1 cellular context compared by ENCODE assay signal in genomic region chr16:8859913-8860881, GRCh38.
A peak's percentile ranks its signal among the peaks of the same experiment; 100 is the strongest.
TF ChIP-seq lines count a peak whose summit lies in the region.

No MANE protein-coding gene starts in this region.

TF ChIP-seq in HepG2, 621 proteins besides CTCF, POLR2A, EP300 and RAD21 (continued from another document and continues in another):
- TF ChIP-seq ARID4A (CRISPR knock-in tag; IDR thresholded peaks at IDR 0.05; ENCODE audit: borderline replicate concordance) (peak; percentile 95), ZNF572 (CRISPR knock-in tag; IDR thresholded peaks at IDR 0.05) (no peak), ZNF644 (CRISPR knock-in tag; IDR thresholded peaks at IDR 0.05; ENCODE audit: low read depth) (no peak), ZNF691 (CRISPR knock-in tag; IDR thresholded peaks at IDR 0.05; ENCODE audit: borderline replicate concordance, low read depth) (no peak), EED (CRISPR knock-in tag; IDR thresholded peaks at IDR 0.05) (no peak), CBX1 (IDR thresholded peaks at IDR 0.05; ENCODE audit: low read depth) (peak; percentile 73), ISX (CRISPR knock-in tag; conservative IDR thresholded peaks at IDR 0.05) (no peak), POGZ (CRISPR knock-in tag; IDR thresholded peaks at IDR 0.05) (peak; percentile 47; the same call in 1 of the 2 replicates), MEIS1 (CRISPR knock-in tag; IDR thresholded peaks at IDR 0.05; ENCODE audit: borderline replicate concordance) (0 out of 2 replicates have a peak, but pooled peaks have one; percentile 30), ZFX (CRISPR knock-in tag; IDR thresholded peaks at IDR 0.05; ENCODE audit: low read depth) (peak; percentile 65), SOX13 (IDR thresholded peaks at IDR 0.05) (peak; percentile 62), SOX13 (CRISPR knock-in tag; conservative IDR thresholded peaks at IDR 0.05 in 1 of 2, IDR thresholded peaks at IDR 0.05 in 1 of 2) (peak; percentile 61 to 87; a peak in 2 of 4 replicates), NRL (CRISPR knock-in tag; IDR thresholded peaks at IDR 0.05; ENCODE audit: borderline replicate concordance) (no peak), ZNF607 (CRISPR knock-in tag; IDR thresholded peaks at IDR 0.05; ENCODE audit: borderline replicate concordance) (no peak; the same call in 1 of the 2 replicates), GPBP1L1 (CRISPR knock-in tag; IDR thresholded peaks at IDR 0.05) (no peak), MBNL3 (CRISPR knock-in tag; conservative IDR thresholded peaks at IDR 0.05) (no peak), ZNF772 (CRISPR knock-in tag; IDR thresholded peaks at IDR 0.05) (0 out of 2 replicates have a peak, but pooled peaks have one; percentile 55), FOXK2 (IDR thresholded peaks at IDR 0.05) (no peak), NR0B2 (CRISPR knock-in tag; IDR thresholded peaks at IDR 0.05) (peak; percentile 67; the same call in 1 of the 2 replicates), ZNF605 (CRISPR knock-in tag; IDR thresholded peaks at IDR 0.05) (peak; percentile 77; the same call in 1 of the 2 replicates), IKZF4 (CRISPR knock-in tag; IDR thresholded peaks at IDR 0.05; ENCODE audit: borderline replicate concordance, low read depth, not compliant biosample characterization) (peak; percentile 81), ZNF530 (CRISPR knock-in tag; IDR thresholded peaks at IDR 0.05; ENCODE audit: low read depth) (no peak), MXD4 (CRISPR knock-in tag; IDR thresholded peaks at IDR 0.05) (peak; percentile 78), TIGD3 (CRISPR knock-in tag; IDR thresholded peaks at IDR 0.05; ENCODE audit: borderline replicate concordance) (no peak; the same call in 1 of the 2 replicates), ZNF747 (CRISPR knock-in tag; IDR thresholded peaks at IDR 0.05; ENCODE audit: borderline replicate concordance) (0 out of 2 replicates have a peak, but pooled peaks have one; percentile 66), RXRB (CRISPR knock-in tag; IDR thresholded peaks at IDR 0.05; ENCODE audit: borderline replicate concordance) (peak; percentile 95), SMARCC2 (IDR thresholded peaks at IDR 0.05) (no peak), KMT2A (CRISPR knock-in tag; IDR thresholded peaks at IDR 0.05) (peak; percentile 75)
- TF ChIP-seq, protein P1, sequence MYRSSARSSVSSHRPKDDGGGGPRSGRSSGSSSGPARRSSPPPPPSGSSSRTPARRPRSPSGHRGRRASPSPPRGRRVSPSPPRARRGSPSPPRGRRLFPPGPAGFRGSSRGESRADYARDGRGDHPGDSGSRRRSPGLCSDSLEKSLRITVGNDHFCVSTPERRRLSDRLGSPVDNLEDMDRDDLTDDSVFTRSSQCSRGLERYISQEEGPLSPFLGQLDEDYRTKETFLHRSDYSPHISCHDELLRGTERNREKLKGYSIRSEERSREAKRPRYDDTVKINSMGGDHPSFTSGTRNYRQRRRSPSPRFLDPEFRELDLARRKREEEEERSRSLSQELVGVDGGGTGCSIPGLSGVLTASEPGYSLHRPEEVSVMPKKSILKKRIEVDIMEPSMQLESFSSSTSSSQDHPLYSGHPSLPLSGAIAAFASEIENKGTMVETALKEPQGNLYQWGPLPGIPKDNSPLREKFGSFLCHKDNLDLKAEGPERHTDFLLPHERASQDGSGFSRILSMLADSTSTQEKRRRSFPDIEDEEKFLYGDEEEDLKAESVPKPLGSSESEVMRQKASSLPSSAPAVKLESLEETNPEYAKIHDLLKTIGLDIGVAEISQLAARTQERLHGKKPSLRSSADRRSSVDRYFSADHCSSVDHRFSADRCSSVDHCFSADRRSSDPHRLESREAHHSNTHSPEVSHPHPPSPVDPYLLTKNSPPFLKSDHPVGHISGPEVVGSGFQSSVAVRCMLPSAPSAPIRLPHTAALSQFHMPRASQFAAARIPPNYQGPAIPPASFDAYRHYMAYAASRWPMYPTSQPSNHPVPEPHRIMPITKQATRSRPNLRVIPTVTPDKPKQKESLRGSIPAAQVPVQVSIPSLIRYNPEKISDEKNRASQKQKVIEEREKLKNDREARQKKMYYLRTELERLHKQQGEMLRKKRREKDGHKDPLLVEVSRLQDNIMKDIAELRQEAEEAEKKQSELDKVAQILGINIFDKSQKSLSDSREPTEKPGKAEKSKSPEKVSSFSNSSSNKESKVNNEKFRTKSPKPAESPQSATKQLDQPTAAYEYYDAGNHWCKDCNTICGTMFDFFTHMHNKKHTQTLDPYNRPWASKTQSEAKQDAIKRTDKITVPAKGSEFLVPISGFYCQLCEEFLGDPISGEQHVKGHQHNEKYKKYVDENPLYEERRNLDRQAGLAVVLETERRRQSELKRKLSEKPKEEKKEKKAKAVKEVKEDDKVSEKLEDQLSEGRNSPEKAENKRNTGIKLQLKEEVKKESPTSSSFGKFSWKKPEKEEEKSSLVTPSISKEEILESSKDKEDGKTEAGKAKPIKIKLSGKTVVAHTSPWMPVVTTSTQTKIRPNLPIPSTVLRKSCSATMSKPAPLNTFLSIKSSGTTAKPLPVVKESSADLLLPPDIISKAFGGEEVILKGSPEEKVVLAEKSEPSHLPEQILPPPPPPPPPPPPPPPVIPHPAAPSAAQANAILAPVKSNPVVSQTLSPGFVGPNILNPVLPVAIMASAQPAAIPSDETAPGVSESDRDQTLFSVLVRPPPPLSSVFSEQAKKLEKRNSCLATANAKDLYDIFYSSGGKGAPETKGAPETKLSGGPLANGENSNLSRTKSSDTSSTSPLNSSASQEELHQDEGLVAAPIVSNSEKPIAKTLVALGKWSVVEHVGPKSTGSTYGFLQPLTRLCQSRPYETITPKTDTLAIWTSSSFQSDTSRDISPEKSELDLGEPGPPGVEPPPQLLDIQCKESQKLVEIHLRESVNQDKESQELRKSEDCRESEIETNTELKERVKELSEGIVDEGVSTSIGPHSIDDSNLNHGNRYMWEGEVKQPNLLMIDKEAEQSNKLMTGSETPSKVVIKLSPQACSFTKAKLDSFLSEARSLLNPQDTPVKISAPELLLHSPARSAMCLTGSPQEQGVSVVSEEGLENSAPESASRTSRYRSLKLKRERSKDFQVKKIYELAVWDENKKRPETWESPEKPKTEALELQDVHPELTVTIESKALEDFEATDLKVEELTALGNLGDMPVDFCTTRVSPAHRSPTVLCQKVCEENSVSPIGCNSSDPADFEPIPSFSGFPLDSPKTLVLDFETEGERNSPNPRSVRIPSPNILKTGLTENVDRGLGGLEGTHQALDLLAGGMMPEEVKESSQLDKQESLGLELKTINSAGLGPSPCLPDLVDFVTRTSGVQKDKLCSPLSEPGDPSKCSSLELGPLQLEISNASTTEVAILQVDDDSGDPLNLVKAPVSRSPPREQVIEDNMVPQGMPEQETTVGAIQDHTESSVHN (CRISPR knock-in tag; IDR thresholded peaks at IDR 0.05) = no peak
- TF ChIP-seq, protein P2, sequence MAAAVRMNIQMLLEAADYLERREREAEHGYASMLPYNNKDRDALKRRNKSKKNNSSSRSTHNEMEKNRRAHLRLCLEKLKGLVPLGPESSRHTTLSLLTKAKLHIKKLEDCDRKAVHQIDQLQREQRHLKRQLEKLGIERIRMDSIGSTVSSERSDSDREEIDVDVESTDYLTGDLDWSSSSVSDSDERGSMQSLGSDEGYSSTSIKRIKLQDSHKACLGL (CRISPR knock-in tag; IDR thresholded peaks at IDR 0.05) = 0 out of 2 replicates have a peak, but pooled peaks have one; percentile 1
- TF ChIP-seq, protein P3, sequence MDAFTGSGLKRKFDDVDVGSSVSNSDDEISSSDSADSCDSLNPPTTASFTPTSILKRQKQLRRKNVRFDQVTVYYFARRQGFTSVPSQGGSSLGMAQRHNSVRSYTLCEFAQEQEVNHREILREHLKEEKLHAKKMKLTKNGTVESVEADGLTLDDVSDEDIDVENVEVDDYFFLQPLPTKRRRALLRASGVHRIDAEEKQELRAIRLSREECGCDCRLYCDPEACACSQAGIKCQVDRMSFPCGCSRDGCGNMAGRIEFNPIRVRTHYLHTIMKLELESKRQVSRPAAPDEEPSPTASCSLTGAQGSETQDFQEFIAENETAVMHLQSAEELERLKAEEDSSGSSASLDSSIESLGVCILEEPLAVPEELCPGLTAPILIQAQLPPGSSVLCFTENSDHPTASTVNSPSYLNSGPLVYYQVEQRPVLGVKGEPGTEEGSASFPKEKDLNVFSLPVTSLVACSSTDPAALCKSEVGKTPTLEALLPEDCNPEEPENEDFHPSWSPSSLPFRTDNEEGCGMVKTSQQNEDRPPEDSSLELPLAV (CRISPR knock-in tag; conservative IDR thresholded peaks at IDR 0.05; ENCODE audit: low read depth) = no peak
- TF ChIP-seq, protein P4, sequence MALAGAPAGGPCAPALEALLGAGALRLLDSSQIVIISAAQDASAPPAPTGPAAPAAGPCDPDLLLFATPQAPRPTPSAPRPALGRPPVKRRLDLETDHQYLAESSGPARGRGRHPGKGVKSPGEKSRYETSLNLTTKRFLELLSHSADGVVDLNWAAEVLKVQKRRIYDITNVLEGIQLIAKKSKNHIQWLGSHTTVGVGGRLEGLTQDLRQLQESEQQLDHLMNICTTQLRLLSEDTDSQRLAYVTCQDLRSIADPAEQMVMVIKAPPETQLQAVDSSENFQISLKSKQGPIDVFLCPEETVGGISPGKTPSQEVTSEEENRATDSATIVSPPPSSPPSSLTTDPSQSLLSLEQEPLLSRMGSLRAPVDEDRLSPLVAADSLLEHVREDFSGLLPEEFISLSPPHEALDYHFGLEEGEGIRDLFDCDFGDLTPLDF (CRISPR knock-in tag; IDR thresholded peaks at IDR 0.05) = peak; percentile 95
